Comparison of ENCODE assay signal across 8 cellular contexts in genomic region chr4:127586922-127587571, GRCh38. TPM values are rescaled to one million over a fixed set of nuclear protein-coding genes. Genes with fewer than 3 reads are reported as not detected.
A peak's percentile ranks its signal among the peaks of the same experiment; 100 is the strongest.
DNase-seq lines count a peak whose midpoint lies in the region; ATAC-seq and TF ChIP-seq lines count a peak whose summit lies in the region.

No MANE protein-coding gene starts in this region.

- no peak overlapping the region for H3K27ac Mint-ChIP-seq in T-helper 2 cell treated with Interferon-gamma antibody and Interleukin-4, amounts not matched to agents 5 μg/mL and 100 μg/mL, for 36 hours

- no peak for TF ChIP-seq EP300 in sigmoid colon (IDR thresholded peaks at IDR 0.05)

- TF ChIP-seq POLR2A in sigmoid colon (IDR thresholded peaks at IDR 0.05): no peak

- H3K79me2 ChIP-seq in OCI-LY1 (ENCODE audit: insufficient read depth, low read length): no peaks in the 10 kb centered on the region
- no peaks in the 10 kb centered on the region for H3K79me2 ChIP-seq in parathyroid adenoma

- H4K20me1 ChIP-seq in OCI-LY1 (ENCODE audit: insufficient read depth, low read length): no peaks in the 10 kb centered on the region

- H3K4me1 ChIP-seq in OCI-LY1 (ENCODE audit: insufficient read depth, low read length, severe bottlenecking): no peaks in the 10 kb centered on the region
- H3K4me1 ChIP-seq in parathyroid adenoma: no peaks in the 10 kb centered on the region
- H3K4me1 ChIP-seq in sigmoid colon: no peaks in the 10 kb centered on the region

- H3F3A ChIP-seq in OCI-LY1 (ENCODE audit: insufficient read depth, low read length): no peaks in the 10 kb centered on the region

- H3K27me3 ChIP-seq in OCI-LY1 (ENCODE audit: insufficient read depth, low read length) (no peaks in the 10 kb centered on the region), parathyroid adenoma (ENCODE audit: control insufficient read depth, insufficient read depth, low read length) (no peaks in the 10 kb centered on the region), sigmoid colon (no peaks in the 10 kb centered on the region)

- H3K4me2 ChIP-seq in OCI-LY1 (ENCODE audit: low read length) (no peak overlapping the region), parathyroid adenoma (ENCODE audit: low read length) (no peak overlapping the region)

- no peak overlapping the region for H2AFZ ChIP-seq in OCI-LY1 (ENCODE audit: low read length)
- H2AFZ ChIP-seq in parathyroid adenoma: no peak overlapping the region

- H3K27ac ChIP-seq in OCI-LY1 (ENCODE audit: low read depth, low read length, poor library complexity, severe bottlenecking) (no peak overlapping the region), parathyroid adenoma (no peak overlapping the region), sigmoid colon (no peak overlapping the region)

- peak; percentile 71 for TF ChIP-seq CTCF in OCI-LY1 (IDR thresholded peaks at IDR 0.05; ENCODE audit: low read length)
- peak; percentile 91 for TF ChIP-seq CTCF in epithelial cell of proximal tubule (conservative IDR thresholded peaks at IDR 0.05; ENCODE audit: low read depth, low read length)
- peak; percentile 32 for TF ChIP-seq CTCF in parathyroid adenoma (IDR thresholded peaks at IDR 0.05)
- TF ChIP-seq CTCF in sigmoid colon (IDR thresholded peaks at IDR 0.05): peak in 2 of 4 experiments; percentile 20 to 55

- H3K27me3 Mint-ChIP-seq in T-helper 2 cell treated with Interferon-gamma antibody and Interleukin-4, amounts not matched to agents 5 μg/mL and 100 μg/mL, for 36 hours (ENCODE audit: low read depth): peaks cover 4% of the 10 kb centered on the region

- no peaks in the 10 kb centered on the region for H3K36me3 Mint-ChIP-seq in T-helper 2 cell treated with Interferon-gamma antibody and Interleukin-4, amounts not matched to agents 5 μg/mL and 100 μg/mL, for 36 hours (ENCODE audit: low read depth)

- H3K9me2 ChIP-seq in OCI-LY1 (ENCODE audit: low read depth, low read length): no peaks in the 10 kb centered on the region

- DNase-seq in GM04504 (ENCODE audit: low read depth) (peak; percentile 6), epithelial cell of proximal tubule (ENCODE audit: low read depth) (peak; percentile 19), sigmoid colon (no peak)
- DNase-seq in T-helper 2 cell treated with Interferon-gamma antibody and Interleukin-4, amounts not matched to agents 5 μg/mL and 100 μg/mL, for 36 hours (ENCODE audit: low spot score): no peak

- H3K9ac ChIP-seq in OCI-LY1 (ENCODE audit: low read length) (no peak overlapping the region), parathyroid adenoma (no peak overlapping the region)

- H3K4me3 ChIP-seq in OCI-LY1 (ENCODE audit: low read depth, low read length, poor library complexity, severe bottlenecking) (no peak overlapping the region), epithelial cell of proximal tubule (ENCODE audit: low read depth, low read length) (no peak overlapping the region), parathyroid adenoma (ENCODE audit: low read depth, low read length) (no peak overlapping the region), sigmoid colon (no peak overlapping the region)

- H3K9me3 Mint-ChIP-seq in T-helper 2 cell treated with Interferon-gamma antibody and Interleukin-4, amounts not matched to agents 5 μg/mL and 100 μg/mL, for 36 hours: no peaks in the 10 kb centered on the region

- H3K36me3 ChIP-seq in OCI-LY1 (ENCODE audit: insufficient read depth, low read length) (no peaks in the 10 kb centered on the region), parathyroid adenoma (ENCODE audit: control insufficient read depth, insufficient read depth, low read length) (no peaks in the 10 kb centered on the region), sigmoid colon (no peaks in the 10 kb centered on the region)

- intact Hi-C loops in sigmoid colon (cut with DNase I): no loop called here

- 2 to 10% methylated on average over 1 of the region's 1 CpG for WGBS in sigmoid colon, 2 donors

- no peaks in the 10 kb centered on the region for H3K9me3 ChIP-seq in OCI-LY1 (ENCODE audit: low read length)
- no peaks in the 10 kb centered on the region for H3K9me3 ChIP-seq in parathyroid adenoma (ENCODE audit: control insufficient read depth, low read length)
- no peaks in the 10 kb centered on the region for H3K9me3 ChIP-seq in sigmoid colon

- H3K4me3 Mint-ChIP-seq in T-helper 2 cell treated with Interferon-gamma antibody and Interleukin-4, amounts not matched to agents 5 μg/mL and 100 μg/mL, for 36 hours: no peak overlapping the region

- peak; percentile 100 for ATAC-seq in GM21367 (IDR thresholded peaks at IDR 0.05; ENCODE audit: unreplicated experiment)
- peak; percentile 93 for ATAC-seq in HG03460 (IDR thresholded peaks at IDR 0.05; ENCODE audit: unreplicated experiment)

- no peaks in the 10 kb centered on the region for H3K4me1 Mint-ChIP-seq in T-helper 2 cell treated with Interferon-gamma antibody and Interleukin-4, amounts not matched to agents 5 μg/mL and 100 μg/mL, for 36 hours (ENCODE audit: low read depth)

RNA-seq across cellular contexts. Expression of gene INTU, which starts 45.7 kb away (rescaled TPM):
- 1.6 and 4.3 TPM in 2 replicates for total RNA-seq in epithelial cell of proximal tubule
- total RNA-seq in sigmoid colon: 1 to 10 TPM; 7.6 to 10.0 (median 9.5) TPM
- polyA plus RNA-seq in sigmoid colon: under 1 TPM; under 0.01 to 0.90 (median 0.23) TPM

Comparison
In these comparisons a context has a peak if more than half of its experiments do, and no peak if none do; other contexts are left out.
1. DNase-seq: peak in GM04504 (single experiment) and epithelial cell of proximal tubule (single experiment); none in T-helper 2 cell treated with Interferon-gamma antibody and Interleukin-4, amounts not matched to agents 5 μg/mL and 100 μg/mL, for 36 hours (single experiment) and sigmoid colon (single experiment).